Comparison of ENCODE assay signal across 8 cellular contexts in genomic region chr2:69915050-69915945, GRCh38. TPM values are rescaled to one million over a fixed set of nuclear protein-coding genes. Genes with fewer than 3 reads are reported as not detected.
DNase-seq lines count a peak whose midpoint lies in the region; ATAC-seq, FAIRE-seq and TF ChIP-seq lines count a peak whose summit lies in the region.

MXD1 (plus strand) TSS chr2:69915109; CDS start chr2:69915331, 222 bp downstream.

- H3K27ac Mint-ChIP-seq in stimulated activated naive CD8-positive, alpha-beta T cell treated with anti-CD3 and anti-CD28 coated beads, Interleukin-15, amount 100 ng/mL, for 72 hours, result peak within 1 kb of the TSS; percentile 79 to 97

- H3K4me3 ChIP-seq in bronchial epithelial cell (ENCODE audit: low read depth, low read length), result peak within 1 kb of the TSS; percentile 93

- H3K27me3 ChIP-seq in bronchial epithelial cell (ENCODE audit: control insufficient read depth, insufficient read depth, low read length), result no peaks in the 10 kb centered on the region

- TF ChIP-seq CTCF in bronchial epithelial cell (IDR thresholded peaks at IDR 0.05; ENCODE audit: insufficient read depth, low read length, severe bottlenecking), result no peak

- DNase-seq in stimulated activated CD4-positive, alpha-beta T cell treated with anti-CD3 and anti-CD28 coated beads, Interleukin-15, amount 100 ng/mL, for 24 hours, result peak; percentile 34
- no peak for DNase-seq in stimulated activated CD4-positive, alpha-beta T cell treated with anti-CD3 and anti-CD28 coated beads, Interleukin-1b, Interleukin-23, amount 100 ng/mL, for 48 hours
- peak; percentile 23 for DNase-seq in NCI-H69 (lab: John Stamatoyannopoulos, UW)
- DNase-seq in bronchial epithelial cell (ENCODE audit: low read depth), result no peak
- peak; percentile 38 to 51 for DNase-seq in left colon
- DNase-seq in stimulated activated naive CD8-positive, alpha-beta T cell treated with anti-CD3 and anti-CD28 coated beads, Interleukin-15, amount 100 ng/mL, for 72 hours, result no peak
- DNase-seq in foreskin melanocyte, result no peak
- no peak for DNase-seq in GM19239 (ENCODE audit: insufficient read length, low spot score)

- H3K27me3 Mint-ChIP-seq in stimulated activated naive CD8-positive, alpha-beta T cell treated with anti-CD3 and anti-CD28 coated beads, Interleukin-15, amount 100 ng/mL, for 72 hours, result no peaks in the 10 kb centered on the region

- H3K9me3 Mint-ChIP-seq in stimulated activated naive CD8-positive, alpha-beta T cell treated with anti-CD3 and anti-CD28 coated beads, Interleukin-15, amount 100 ng/mL, for 72 hours, result no peaks in the 10 kb centered on the region

- FAIRE-seq in bronchial epithelial cell (lab: Jason Lieb, UNC), result no peak
- no peak for FAIRE-seq in GM19239 (lab: Jason Lieb, UNC)

- H3K4me3 Mint-ChIP-seq in stimulated activated naive CD8-positive, alpha-beta T cell treated with anti-CD3 and anti-CD28 coated beads, Interleukin-15, amount 100 ng/mL, for 72 hours, result peak within 1 kb of the TSS; percentile 83 to 87

- H3K36me3 ChIP-seq in bronchial epithelial cell (ENCODE audit: control insufficient read depth, insufficient read depth, low read length), result peaks cover 1% of the 10 kb centered on the region

- intact Hi-C loops in left colon (cut with DNase I, micrococcal nuclease), result no loop called here

- peak; percentile 11 for ATAC-seq in left colon
- no peak for ATAC-seq in stimulated activated naive CD8-positive, alpha-beta T cell treated with anti-CD3 and anti-CD28 coated beads, Interleukin-15, amount 100 ng/mL, for 72 hours

- peaks cover 34% of the 10 kb centered on the region for H3K4me1 Mint-ChIP-seq in stimulated activated naive CD8-positive, alpha-beta T cell treated with anti-CD3 and anti-CD28 coated beads, Interleukin-15, amount 100 ng/mL, for 72 hours

RNA-seq across cellular contexts. Expression of gene MXD1, which starts in this region (rescaled TPM):
- 30.5 and 45.4 TPM in 2 replicates for total RNA-seq in bronchial epithelial cell
- 100 to 1,000 TPM; 136 to 244 TPM for total RNA-seq in left colon

Comparison
In these comparisons a context has a peak if more than half of its experiments do, and no peak if none do; other contexts are left out.
1. DNase-seq: peak in stimulated activated CD4-positive, alpha-beta T cell treated with anti-CD3 and anti-CD28 coated beads, Interleukin-15, amount 100 ng/mL, for 24 hours (single experiment), NCI-H69 (single experiment) and left colon (2 of 2); none in stimulated activated CD4-positive, alpha-beta T cell treated with anti-CD3 and anti-CD28 coated beads, Interleukin-1b, Interleukin-23, amount 100 ng/mL, for 48 hours (single experiment), bronchial epithelial cell (single experiment), stimulated activated naive CD8-positive, alpha-beta T cell treated with anti-CD3 and anti-CD28 coated beads, Interleukin-15, amount 100 ng/mL, for 72 hours (0 of 2), foreskin melanocyte (single experiment) and GM19239 (single experiment).